17 cellular contexts compared by ENCODE assay signal in genomic region chr13:109344552-109345157, GRCh38.
DNase-seq lines count a peak whose midpoint lies in the region; ATAC-seq, FAIRE-seq and TF ChIP-seq lines count a peak whose summit lies in the region.
"Had no signal": no experiment of that assay in that cellular context is flagged by ENCODE, and none has a peak within 500 bp of the region (broad histone marks: within the 10 kb centered on the region; RNA-seq: fewer than 3 reads in every experiment).

No MANE protein-coding gene starts in this region.

- H2BK20ac ChIP-seq in IMR-90 (ENCODE audit: low read depth, low read length) = peak overlapping the region; percentile 95

- H2BK5ac ChIP-seq in IMR-90 (ENCODE audit: low read depth, low read length, poor library complexity, severe bottlenecking) = peak overlapping the region; percentile 84

- peaks cover 5 to 9% (median 7%) of the 10 kb centered on the region in 3 donors for H3K27me3 Mint-ChIP-seq in CD14-positive monocyte (ENCODE audit: low read depth in 3 of 3)

- peak; percentile 84 for ATAC-seq in IMR-90 (ENCODE audit: low read depth)
- ATAC-seq in HG02678 (IDR thresholded peaks at IDR 0.05; ENCODE audit: unreplicated experiment) = no peak
- no peak for ATAC-seq in GM19324 (IDR thresholded peaks at IDR 0.05; ENCODE audit: low FRiP score, unreplicated experiment)
- ATAC-seq: gastrocnemius medialis, left colon had no signal

- H4K91ac ChIP-seq in IMR-90 (ENCODE audit: insufficient read depth, low read depth, low read length) = peak overlapping the region; percentile 94

- H3K4me3 Mint-ChIP-seq in CD14-positive monocyte = peak overlapping the region; percentile 6 to 41
- H3K4me3 Mint-ChIP-seq: nephron had no signal

- H4K8ac ChIP-seq in IMR-90 (ENCODE audit: low read depth in 2 of 2, low read length in 2 of 2) = peak overlapping the region; percentile 18 to 71; a peak in 3 of 4 replicates

- dilution Hi-C loops in IMR-90 (cut with HindIII; ENCODE audit: low sequenced_read_pairs, unreplicated experiment) = no loop called here

- H3K9me3 ChIP-seq in IMR-90 (ENCODE audit: control insufficient read depth, insufficient read depth, low read length) (no peaks in the 10 kb centered on the region), stomach (no peaks in the 10 kb centered on the region)
- H3K9me3 ChIP-seq: gastrocnemius medialis, sigmoid colon had no signal

- no peak for TF ChIP-seq CTCF in CD14-positive monocyte (IDR thresholded peaks at IDR 0.05)
- no peak for TF ChIP-seq CTCF in IMR-90 (conservative IDR thresholded peaks at IDR 0.05; ENCODE audit: low read depth, low read length)
- no peak for TF ChIP-seq CTCF in brain microvascular endothelial cell (IDR thresholded peaks at IDR 0.05; ENCODE audit: low read depth, low read length, missing control alignments)
- no peak for TF ChIP-seq CTCF in stomach (IDR thresholded peaks at IDR 0.05)

- H3K14ac ChIP-seq in IMR-90 (replicated peaks; ENCODE audit: low read depth, low read length) = peak overlapping the region; percentile 77

- H3K27ac Mint-ChIP-seq in CD14-positive monocyte = no peak overlapping the region
- H3K27ac Mint-ChIP-seq: nephron had no signal

- H3K4me1 ChIP-seq in IMR-90 (ENCODE audit: control insufficient read depth, insufficient read depth, low read length) (peaks cover 13% of the 10 kb centered on the region), stomach (no peaks in the 10 kb centered on the region)
- H3K4me1 ChIP-seq: gastrocnemius medialis, sigmoid colon had no signal

- H2AK9ac ChIP-seq in IMR-90 (replicated peaks; ENCODE audit: low read depth, low read length, poor library complexity) = peak overlapping the region; percentile 79

- peak overlapping the region; percentile 5; the same call in 1 of the 2 replicates for H4K5ac ChIP-seq in IMR-90 (ENCODE audit: low read depth, low read length)

- H2AK5ac ChIP-seq in IMR-90 (ENCODE audit: low read depth, low read length) = peak overlapping the region; percentile 93

- FAIRE-seq in GM12891 (lab: Jason Lieb, UNC) = no peak
- FAIRE-seq: TTC549 had no signal

- H3K27me3 ChIP-seq in IMR-90 (ENCODE audit: control insufficient read depth, insufficient read depth, low read length) = no peaks in the 10 kb centered on the region
- H3K27me3 ChIP-seq in brain microvascular endothelial cell (replicated peaks) = no peaks in the 10 kb centered on the region
- H3K27me3 ChIP-seq in stomach = no peaks in the 10 kb centered on the region
- H3K27me3 ChIP-seq: gastrocnemius medialis, sigmoid colon had no signal

- TF ChIP-seq EP300 in stomach (IDR thresholded peaks at IDR 0.05) = no peak

- no peaks in the 10 kb centered on the region for H3K36me3 Mint-ChIP-seq in CD14-positive monocyte

- CTCF ChIA-PET in IMR-90 (lab: Yijun Ruan, JAX) = interaction anchor here (1.1 kb wide), 1 partner anchor 194 kb away, joined by 3 read pairs; no protein-coding TSS in a partner anchor

- no peaks in the 10 kb centered on the region for H3K4me1 Mint-ChIP-seq in CD14-positive monocyte
- H3K4me1 Mint-ChIP-seq: nephron had no signal

- 66% methylated on average over 4 of the region's 9 CpGs; no CpG with 5 or more reads in 1 of the 2 experiments for WGBS in IMR-90 (ENCODE audit: extremely low coverage in 2 of 2, insufficient read length in 1 of 2), 2 experiments
- WGBS in stomach, 5 donors = 79 to 85% (median 85%) methylated on average over 9 of the region's 9 CpGs

- no peak overlapping the region; the same call in 1 of the 2 replicates for H3K9ac ChIP-seq in IMR-90 (ENCODE audit: low read depth, low read length)

- TF ChIP-seq POLR2A in IMR-90 (IDR thresholded peaks at IDR 0.05; ENCODE audit: low read depth, low read length) (no peak), stomach (IDR thresholded peaks at IDR 0.05) (no peak), GM12891 (IDR thresholded peaks at IDR 0.05; ENCODE audit: low read depth, low read length) (no peak)

- BruUV-seq in IMR-90 (replicated peaks; lab: Mats Ljungman, UMichigan) = no TSS peak

- H2BK15ac ChIP-seq in IMR-90 (ENCODE audit: low read depth, low read length) = peak overlapping the region; percentile 94; the same call in 2 of the 3 replicates

- H3K4me3 ChIP-seq in IMR-90 (ENCODE audit: insufficient read depth, low read depth, low read length) (no peak overlapping the region), brain microvascular endothelial cell (ENCODE audit: low read depth, low read length) (no peak overlapping the region), stomach (no peak overlapping the region)
- H3K4me3 ChIP-seq: gastrocnemius medialis, sigmoid colon had no signal

- intact Hi-C loops in CD14-positive monocyte (cut with micrococcal nuclease) = no loop called here
- intact Hi-C loops in IMR-90 (cut with micrococcal nuclease) = loop anchor here (2.0 to 10.0 kb wide), 2 partner anchors 196 to 770 kb away; no protein-coding TSS in a partner anchor
- intact Hi-C loops in stomach (cut with DNase I; ENCODE audit: low total_unique reads) = no loop called here

- no peak for TF ChIP-seq RAD21 in IMR-90 (IDR thresholded peaks at IDR 0.05; ENCODE audit: low read length)

- no peak overlapping the region; the same call in 1 of the 2 replicates for H3K56ac ChIP-seq in IMR-90 (ENCODE audit: extremely low read depth, insufficient read depth, low read length)

- peak overlapping the region; percentile 83 for H3K4ac ChIP-seq in IMR-90 (ENCODE audit: low read depth, low read length)

- no peak overlapping the region for H3K4me2 ChIP-seq in IMR-90 (ENCODE audit: low read depth, low read length)

- H3K36me3 ChIP-seq in IMR-90 (ENCODE audit: control insufficient read depth, insufficient read depth, low read length) = no peaks in the 10 kb centered on the region
- no peaks in the 10 kb centered on the region for H3K36me3 ChIP-seq in brain microvascular endothelial cell (replicated peaks)
- H3K36me3 ChIP-seq in stomach = no peaks in the 10 kb centered on the region
- H3K36me3 ChIP-seq: gastrocnemius medialis, sigmoid colon had no signal

- no peaks in the 10 kb centered on the region for H4K20me1 ChIP-seq in IMR-90 (ENCODE audit: insufficient read depth, low read length)

- H3K27ac ChIP-seq in IMR-90 (ENCODE audit: insufficient read depth, low read length) = peak overlapping the region; percentile 69
- H3K27ac ChIP-seq in brain microvascular endothelial cell = peak overlapping the region; percentile 49
- no peak overlapping the region for H3K27ac ChIP-seq in stomach
- H3K27ac ChIP-seq: gastrocnemius medialis, sigmoid colon had no signal

- H3K79me1 ChIP-seq in IMR-90 (ENCODE audit: low read depth in 1 of 2, low read length in 2 of 2) = no peaks in the 10 kb centered on the region

- peak overlapping the region; percentile 92 for H2BK120ac ChIP-seq in IMR-90 (ENCODE audit: low read depth, low read length)

- peak overlapping the region; percentile 77 for H3K18ac ChIP-seq in IMR-90 (ENCODE audit: low read depth, low read length)

- in situ Hi-C loops in IMR-90 (cut with MboI; ENCODE audit: low sequenced_read_pairs) = no loop called here
- in situ Hi-C loops in brain microvascular endothelial cell (cut with HindIII; ENCODE audit: low pct_ligation_motif_present, low sequenced_read_pairs) = no loop called here

- peaks cover 10% of the 10 kb centered on the region for H3K9me1 ChIP-seq in IMR-90 (ENCODE audit: insufficient read depth, low read length)

- peaks cover 1 to 3% (median 2%) of the 10 kb centered on the region in 7 donors for H3K9me3 Mint-ChIP-seq in CD14-positive monocyte
- H3K9me3 Mint-ChIP-seq: nephron had no signal

- DNase-seq in CD14-positive monocyte (ENCODE audit: low spot score) = no peak
- DNase-seq in IMR-90 = peak; percentile 82
- peak; percentile 50 for DNase-seq in brain microvascular endothelial cell
- peak; percentile 80 for DNase-seq in kidney tubule cell (ENCODE audit: low spot score)
- no peak for DNase-seq in stomach
- DNase-seq in GM12891 (ENCODE audit: insufficient read length, low spot score) = no peak
- DNase-seq: activated naive CD4-positive, alpha-beta T cell treated with anti-CD3 and anti-CD28 coated beads, Interleukin-2, amount 50 U/mL, for 16 hours; cortex of kidney; gastrocnemius medialis; KG1; left colon; NCI-H526 treated with DMSO at 0.1 percent for 48 hours; sigmoid colon had no signal

- peak overlapping the region; percentile 74 for H3K23ac ChIP-seq in IMR-90 (ENCODE audit: low read depth, low read length)

- POLR2A ChIA-PET in IMR-90 (lab: Charles Lee; ENCODE audit: unreplicated experiment) = no interaction called here

- peak overlapping the region; percentile 82 for H2AFZ ChIP-seq in IMR-90 (replicated peaks; ENCODE audit: low read length, poor library complexity)

TF ChIP-seq in IMR-90, 13 proteins besides CTCF, POLR2A, EP300 and RAD21 (continues in another document):
- peak; percentile 5; the same call in 1 of the 2 replicates for TF ChIP-seq FOS (IDR thresholded peaks at IDR 0.05; ENCODE audit: low read depth, low read length)
- TF ChIP-seq RCOR1 (IDR thresholded peaks at IDR 0.05; ENCODE audit: insufficient replicate concordance, low read length) = no peak
- no peak for TF ChIP-seq CEBPB (IDR thresholded peaks at IDR 0.05; ENCODE audit: low read depth, low read length)
- TF ChIP-seq RFX5 (IDR thresholded peaks at IDR 0.05; ENCODE audit: low read depth, low read length) = no peak
- TF ChIP-seq MAZ (IDR thresholded peaks at IDR 0.05; ENCODE audit: borderline replicate concordance, low read depth, low read length) = no peak
- TF ChIP-seq USF2 (IDR thresholded peaks at IDR 0.05; ENCODE audit: low read depth, low read length) = no peak

TF ChIP-seq in GM12891, 5 proteins besides CTCF, POLR2A, EP300 and RAD21:
- TF ChIP-seq SPI1 (IDR thresholded peaks at IDR 0.05; ENCODE audit: low read depth, low read length) (no peak), TAF1 (IDR thresholded peaks at IDR 0.05; ENCODE audit: low read depth, low read length) (no peak), PAX5 (IDR thresholded peaks at IDR 0.05; ENCODE audit: insufficient read depth, low read length, severe bottlenecking) (no peak), POU2F2 (IDR thresholded peaks at IDR 0.05; ENCODE audit: low read depth, low read length) (no peak), POLR2AphosphoS5 (IDR thresholded peaks at IDR 0.05; ENCODE audit: low read depth, low read length) (no peak)

Comparison
In these comparisons a context has a peak if more than half of its experiments do, and no peak if none do; other contexts are left out.
1. DNase-seq: peak in IMR-90 (single experiment), brain microvascular endothelial cell (single experiment) and kidney tubule cell (single experiment); none in CD14-positive monocyte (single experiment), stomach (single experiment) and GM12891 (single experiment).
2. H3K27ac ChIP-seq: peak in IMR-90 (single experiment) and brain microvascular endothelial cell (single experiment); none in stomach (0 of 5).